10 cellular contexts compared by ENCODE assay signal in genomic region chr1:12179638-12180121, GRCh38. TPM values are rescaled to one million over a fixed set of nuclear protein-coding genes. Genes with fewer than 3 reads are reported as not detected.
DNase-seq lines count a peak whose midpoint lies in the region; ATAC-seq lines count a peak whose summit lies in the region.
"Had no signal": no experiment of that assay in that cellular context is flagged by ENCODE, and none has a peak within 500 bp of the region (broad histone marks: within the 10 kb centered on the region; RNA-seq: fewer than 3 reads in every experiment).

No MANE protein-coding gene starts in this region.

- H3K4me3 ChIP-seq in BLaER1 = peak overlapping the region; percentile 24; the same call in 1 of the 2 replicates
- H3K4me3 ChIP-seq in effector memory CD4-positive, alpha-beta T cell (ENCODE audit: insufficient read depth, low read depth, low read length, poor library complexity, severe bottlenecking) = peak overlapping the region; percentile 9
- no peak overlapping the region for H3K4me3 ChIP-seq in neuronal stem cell (ENCODE audit: low read length in 2 of 2)

- H2BK12ac ChIP-seq in neuronal stem cell (ENCODE audit: low read length) = no peak overlapping the region

- H4K8ac ChIP-seq in neuronal stem cell (ENCODE audit: low read depth, low read length) = no peak overlapping the region

- H4K91ac ChIP-seq in neuronal stem cell (ENCODE audit: low read depth, low read length, poor library complexity) = no peak overlapping the region

- H2BK120ac ChIP-seq in neuronal stem cell (ENCODE audit: low read depth, low read length) = peak overlapping the region; percentile 56

- H3K36me3 ChIP-seq in BLaER1 (no peaks in the 10 kb centered on the region), neuronal stem cell (replicated peaks in 1 of 2; ENCODE audit: control insufficient read depth in 2 of 2, insufficient read depth in 2 of 2, low read length in 2 of 2) (no peaks in the 10 kb centered on the region)
- H3K36me3 ChIP-seq in effector memory CD4-positive, alpha-beta T cell (ENCODE audit: control insufficient read depth, insufficient read depth, low read length) = peaks cover 24% of the 10 kb centered on the region

- H3K9me3 Mint-ChIP-seq in IgD-negative memory B cell = no peaks in the 10 kb centered on the region
- H3K9me3 Mint-ChIP-seq: activated B cell treated with CpG ODN at 0.5 μM for 24 hours, naive B cell had no signal

- peak overlapping the region; percentile 73 to 94 (median 91) for H3K27ac Mint-ChIP-seq in IgD-negative memory B cell

- no peak for DNase-seq in effector memory CD4-positive, alpha-beta T cell
- DNase-seq in neuronal stem cell (ENCODE audit: low spot score) (no peak), cortex of kidney (lab: John Stamatoyannopoulos, UW) (no peak)
- DNase-seq: activated B cell treated with CpG ODN at 0.5 μM for 24 hours had no signal

- no peak overlapping the region for H3K14ac ChIP-seq in neuronal stem cell (ENCODE audit: low read length)

- no peak overlapping the region for H3K23ac ChIP-seq in neuronal stem cell (ENCODE audit: low read depth, low read length, poor library complexity)

- no peaks in the 10 kb centered on the region for H3K36me3 Mint-ChIP-seq in IgD-negative memory B cell
- H3K36me3 Mint-ChIP-seq: naive B cell had no signal

- H4K20me1 ChIP-seq in BLaER1 = peaks cover 43% of the 10 kb centered on the region

- peak overlapping the region in 3 of 4 donors; percentile 76 to 79 (median 78) for H3K4me3 Mint-ChIP-seq in IgD-negative memory B cell

- no peaks in the 10 kb centered on the region for H3K27me3 Mint-ChIP-seq in IgD-negative memory B cell
- H3K27me3 Mint-ChIP-seq: activated B cell treated with CpG ODN at 0.5 μM for 24 hours had no signal

- H3K4me1 Mint-ChIP-seq in IgD-negative memory B cell = peaks cover 57 to 65% (median 61%) of the 10 kb centered on the region in 3 donors

- H3K4me2 ChIP-seq in BLaER1 = peak overlapping the region; percentile 94
- no peak overlapping the region for H3K4me2 ChIP-seq in neuronal stem cell (ENCODE audit: insufficient read depth, low read length, poor library complexity, severe bottlenecking)

- H2AFZ ChIP-seq in neuronal stem cell (ENCODE audit: low read length) = peak overlapping the region; percentile 68

- no peak overlapping the region for H3K4ac ChIP-seq in neuronal stem cell (ENCODE audit: low read length)

- H3K27me3 ChIP-seq in BLaER1 = no peaks in the 10 kb centered on the region
- no peaks in the 10 kb centered on the region for H3K27me3 ChIP-seq in effector memory CD4-positive, alpha-beta T cell (replicated peaks; ENCODE audit: control insufficient read depth, insufficient read depth, low read length, poor library complexity, severe bottlenecking)
- no peaks in the 10 kb centered on the region for H3K27me3 ChIP-seq in neuronal stem cell (ENCODE audit: control insufficient read depth in 3 of 3, insufficient read depth in 3 of 3, low read depth in 1 of 3, low read length in 3 of 3)

- no CpG with 5 or more reads among the region's 9 CpGs for WGBS in neuronal stem cell (ENCODE audit: extremely low coverage in 2 of 2, insufficient read length in 2 of 2, insufficient replicate concordance in 1 of 2), 2 donors

- peaks cover 79% of the 10 kb centered on the region for H3K4me1 ChIP-seq in BLaER1
- H3K4me1 ChIP-seq in effector memory CD4-positive, alpha-beta T cell (ENCODE audit: control insufficient read depth, insufficient read depth, low read length, poor library complexity, severe bottlenecking) = peaks cover 87% of the 10 kb centered on the region
- peaks cover 23 to 35% of the 10 kb centered on the region in 2 donors for H3K4me1 ChIP-seq in neuronal stem cell (ENCODE audit: control insufficient read depth in 2 of 2, insufficient read depth in 1 of 2, low read depth in 1 of 2, low read length in 2 of 2)

- peak overlapping the region; percentile 66 for H2AK5ac ChIP-seq in neuronal stem cell (ENCODE audit: low read depth, low read length)

- no peak overlapping the region for H3K27ac ChIP-seq in BLaER1
- H3K27ac ChIP-seq in effector memory CD4-positive, alpha-beta T cell (ENCODE audit: insufficient read depth, low read length, poor library complexity, severe bottlenecking) = peak overlapping the region; percentile 88
- no peak overlapping the region for H3K27ac ChIP-seq in neuronal stem cell (replicated peaks; ENCODE audit: low read length)

- no peaks in the 10 kb centered on the region for H3K79me1 ChIP-seq in neuronal stem cell (ENCODE audit: low read depth, low read length)

- peak overlapping the region; percentile 39 for H2BK15ac ChIP-seq in neuronal stem cell (ENCODE audit: low read length)

- peak overlapping the region; percentile 50 for H2BK5ac ChIP-seq in neuronal stem cell (ENCODE audit: low read length)

- H3K9ac ChIP-seq in BLaER1 (no peak overlapping the region), neuronal stem cell (ENCODE audit: low read depth, low read length, poor library complexity) (no peak overlapping the region)

- no peaks in the 10 kb centered on the region for H3K9me3 ChIP-seq in BLaER1
- no peaks in the 10 kb centered on the region for H3K9me3 ChIP-seq in effector memory CD4-positive, alpha-beta T cell (ENCODE audit: control insufficient read depth, low read length)
- H3K9me3 ChIP-seq in neuronal stem cell (replicated peaks in 1 of 2; ENCODE audit: control insufficient read depth in 2 of 2, insufficient read depth in 1 of 2, low read depth in 1 of 2, low read length in 2 of 2) = peaks cover 0 to 1% of the 10 kb centered on the region in 2 donors

- ATAC-seq in HG02938 (IDR thresholded peaks at IDR 0.05; ENCODE audit: unreplicated experiment) (no peak), HG03457 (IDR thresholded peaks at IDR 0.05; ENCODE audit: unreplicated experiment) (no peak), HG02970 (IDR thresholded peaks at IDR 0.05; ENCODE audit: low FRiP score, unreplicated experiment) (no peak)

- peak overlapping the region; percentile 73 for H3K18ac ChIP-seq in neuronal stem cell (ENCODE audit: low read length)

RNA-seq across cellular contexts. Expression of gene TNFRSF1B, which starts 12.9 kb away (rescaled TPM):
- polyA plus RNA-seq in IgD-negative memory B cell = 117 TPM
- 0.73 TPM for polyA plus RNA-seq in neuronal stem cell (2013, experiment 1 of 2)
- polyA plus RNA-seq in neuronal stem cell (2013, experiment 2 of 2) = 0.68 TPM

RNA-seq across cellular contexts. Expression of gene VPS13D, which starts 50.1 kb away (rescaled TPM):
- 8.9 TPM for polyA plus RNA-seq in IgD-negative memory B cell
- polyA plus RNA-seq in neuronal stem cell (2013, experiment 1 of 2) = 4.5 TPM
- polyA plus RNA-seq in neuronal stem cell (2013, experiment 2 of 2) = 4.2 TPM

Comparison
In these comparisons a context has a peak if more than half of its experiments do, and no peak if none do; other contexts are left out.
1. H3K4me3 ChIP-seq: peak in BLaER1 (single experiment) and effector memory CD4-positive, alpha-beta T cell (single experiment); none in neuronal stem cell (0 of 2).